ENCODE assay signal across 29 cellular contexts in the genomic region with DNA sequence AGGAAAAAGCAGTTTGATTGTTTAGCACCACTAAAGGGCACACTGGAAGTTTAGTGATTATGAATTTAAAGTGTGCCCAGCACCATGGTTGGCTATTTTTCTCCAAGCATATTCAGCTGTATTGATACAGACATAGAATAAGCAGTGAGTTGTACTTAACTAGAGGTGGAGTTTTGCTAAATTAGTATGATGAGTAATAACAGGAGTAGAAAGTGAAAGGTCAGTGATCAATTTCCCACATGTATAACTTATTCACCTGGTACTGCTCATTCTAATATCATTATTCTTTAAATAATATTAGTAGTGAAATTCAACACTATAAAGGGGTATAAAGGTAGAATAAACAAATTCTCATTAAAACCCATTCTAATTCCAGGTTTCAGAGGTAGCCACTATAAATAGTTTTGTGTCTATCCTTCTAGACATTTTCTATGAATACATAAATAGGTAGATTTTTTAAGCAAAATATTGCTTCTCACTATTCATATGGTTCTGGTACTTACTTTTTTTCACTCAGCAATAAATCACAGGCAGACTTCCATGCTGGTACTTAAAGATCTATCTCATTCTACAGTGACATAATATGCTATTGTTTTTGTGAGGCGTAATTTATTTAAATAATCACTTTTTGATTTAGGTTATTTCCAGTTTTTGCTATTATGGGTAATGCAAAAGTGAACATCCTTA.
DNase-seq lines count a peak whose midpoint lies in the region; ATAC-seq, FAIRE-seq and TF ChIP-seq lines count a peak whose summit lies in the region.
"Had no signal": no experiment of that assay in that cellular context is flagged by ENCODE, and none has a peak within 500 bp of the region (broad histone marks: within the 10 kb centered on the region; RNA-seq: fewer than 3 reads in every experiment).

No MANE protein-coding gene starts in this region.

- ATAC-seq in GM18858 (IDR thresholded peaks at IDR 0.05; ENCODE audit: unreplicated experiment) (peak; percentile 95), GM21360 (IDR thresholded peaks at IDR 0.05; ENCODE audit: unreplicated experiment) (peak; percentile 67), HG02973 (IDR thresholded peaks at IDR 0.05; ENCODE audit: unreplicated experiment) (peak; percentile 77), GM12878 (peak; percentile 74)
- ATAC-seq: activated CD8-positive, alpha-beta T cell treated with anti-CD3 and anti-CD28 coated beads, Interleukin-2, amount 10 ng/mL, durations not matched to agents 7 days and 5 days; foreskin keratinocyte; heart left ventricle; left ventricle myocardium superior; stimulated activated effector memory CD8-positive, alpha-beta T cell treated with anti-CD3 and anti-CD28 coated beads, Interleukin-12 subunit alpha, Interleukin-12 subunit beta, amount 100 ng/mL, for 72 hours had no signal

- in situ Hi-C loops in GM12878 (cut with MboI): no loop called here

- H3K79me2 ChIP-seq in GM12878 (ENCODE audit: control insufficient read depth, insufficient read depth, low read length): no peaks in the 10 kb centered on the region

- POLR2A ChIA-PET in GM12878 (lab: Charles Lee): no interaction called here
- POLR2A ChIA-PET in MCF 10A (lab: Yijun Ruan, JAX): no interaction called here

- H3K27me3 ChIP-seq in GM12878 (replicated peaks in 1 of 2; ENCODE audit: control insufficient read depth in 2 of 2, insufficient read depth in 2 of 2, low read length in 1 of 2): no peaks in the 10 kb centered on the region
- H3K27me3 ChIP-seq: dorsolateral prefrontal cortex, esophagus squamous epithelium, foreskin keratinocyte, heart left ventricle, SJCRH30 had no signal

- no peak for TF ChIP-seq EP300 in GM12878 (IDR thresholded peaks at IDR 0.05; ENCODE audit: borderline replicate concordance in 1 of 2, control insufficient read depth in 1 of 2, low read depth in 2 of 2, low read length in 2 of 2)

- SMC1A ChIA-PET in GM12878 (lab: Charles Lee; ENCODE audit: uncharacterized antibody, unreplicated experiment): interaction anchor here (0.7 kb wide), 1 partner anchor 248 kb away, joined by 4 read pairs; no protein-coding TSS in a partner anchor

- H3K9me3 Mint-ChIP-seq in MCF 10A (ENCODE audit: unreplicated experiment): no peaks in the 10 kb centered on the region
- H3K9me3 Mint-ChIP-seq: type B pancreatic cell had no signal

- intact Hi-C loops in GM12878 (cut with micrococcal nuclease; ENCODE audit: unreplicated experiment) (no loop called here), MCF 10A (cut with micrococcal nuclease) (no loop called here)

- no peaks in the 10 kb centered on the region for H3K9me3 ChIP-seq in GM12878 (replicated peaks; ENCODE audit: control insufficient read depth, insufficient read depth, low read length)
- H3K9me3 ChIP-seq: esophagus squamous epithelium had no signal

- H3K4me2 ChIP-seq in GM12878 (ENCODE audit: control insufficient read depth, insufficient read depth): no peak overlapping the region

- H3K9ac ChIP-seq in GM12878 (ENCODE audit: control insufficient read depth, insufficient read depth, low read length): no peak overlapping the region

- CTCF ChIA-PET in GM12878 (lab: Yijun Ruan, JAX): no interaction called here
- CTCF ChIA-PET in MCF 10A (lab: Yijun Ruan, JAX): interaction anchor here (0.6 kb wide), 1 partner anchor 105 kb away, joined by 6 read pairs; no protein-coding TSS in a partner anchor

- TF ChIP-seq POLR2A in GM12878 (IDR thresholded peaks at IDR 0.05; ENCODE audit: low read depth, low read length): no peak

- BruUV-seq in GM12878 (replicated peaks; lab: Mats Ljungman, UMichigan) (no TSS peak), MCF 10A (replicated peaks; lab: Mats Ljungman, UMichigan) (no TSS peak)

- FAIRE-seq in GM12878 (lab: Jason Lieb, UNC): no peak

- peaks cover 41% of the 10 kb centered on the region for H3K27me3 Mint-ChIP-seq in MCF 10A (ENCODE audit: insufficient read depth, unreplicated experiment)
- H3K27me3 Mint-ChIP-seq: brain, type B pancreatic cell had no signal

- no peak overlapping the region for H3K4me3 ChIP-seq in GM12878
- H3K4me3 ChIP-seq: dorsolateral prefrontal cortex, esophagus squamous epithelium, heart left ventricle, SJCRH30 had no signal

- H3K36me3 ChIP-seq in GM12878 (ENCODE audit: control insufficient read depth in 2 of 2, insufficient read depth in 2 of 2, low read length in 1 of 2): no peaks in the 10 kb centered on the region
- H3K36me3 ChIP-seq: esophagus squamous epithelium, heart left ventricle, SJCRH30 had no signal

- WGBS in GM12878 (ENCODE audit: insufficient coverage, insufficient replicate concordance, low lambda C conversion rate, missing lambda C conversion rate): 19% methylated on average over 1 of the region's 1 CpG

- no peak overlapping the region for H3K27ac ChIP-seq in GM12878 (ENCODE audit: control insufficient read depth, insufficient read depth)
- H3K27ac ChIP-seq: dorsolateral prefrontal cortex, esophagus squamous epithelium, foreskin keratinocyte, heart left ventricle, SJCRH30 had no signal

- no peaks in the 10 kb centered on the region for H3K4me1 Mint-ChIP-seq in MCF 10A (ENCODE audit: insufficient read depth, unreplicated experiment)
- H3K4me1 Mint-ChIP-seq: brain; stimulated activated effector memory CD8-positive, alpha-beta T cell treated with anti-CD3 and anti-CD28 coated beads, Interleukin-12 subunit alpha, Interleukin-12 subunit beta, amount 100 ng/mL, for 72 hours had no signal

- RAD21 ChIA-PET in GM12878 (lab: Charles Lee; ENCODE audit: unreplicated experiment): no interaction called here

- no peaks in the 10 kb centered on the region for H4K20me1 ChIP-seq in GM12878 (ENCODE audit: control insufficient read depth, insufficient read depth)

- H2AFZ ChIP-seq in GM12878 (ENCODE audit: control insufficient read depth, low read depth, low read length): no peak overlapping the region

- DNase-seq in GM12878 (ENCODE audit: low read depth, low spot score) (peak; percentile 7), MCF 10A (ENCODE audit: unreplicated experiment) (no peak), GM03348 (ENCODE audit: low spot score) (no peak), SHP77 (lab: John Stamatoyannopoulos, UW) (no peak), NCI-H69 (lab: John Stamatoyannopoulos, UW) (no peak)
- DNase-seq: activated CD8-positive, alpha-beta T cell treated with anti-CD3 and anti-CD28 coated beads, Interleukin-2, amount 10 ng/mL, durations not matched to agents 7 days and 5 days; activated naive CD4-positive, alpha-beta T cell treated with anti-CD3 and anti-CD28 coated beads for 36 hours; DMS153; dorsolateral prefrontal cortex; esophagus squamous epithelium; foreskin keratinocyte; H7; heart left ventricle; IMR-90; kidney; left ventricle myocardium superior; mesendoderm; NCI-H1048; NCI-H1694; NCI-H446 treated with DMSO at 0.1 percent for 48 hours; SJCRH30; substantia nigra; SW 1271 had no signal

- no peaks in the 10 kb centered on the region for H3K4me1 ChIP-seq in GM12878 (ENCODE audit: control insufficient read depth, insufficient read depth, low read length)
- H3K4me1 ChIP-seq: esophagus squamous epithelium, foreskin keratinocyte, heart left ventricle, SJCRH30 had no signal

- TF ChIP-seq CTCF in GM12878 (IDR thresholded peaks at IDR 0.05 in 2 of 3, conservative IDR thresholded peaks at IDR 0.05 in 1 of 3; ENCODE audit: control insufficient read depth in 2 of 3, extremely low read depth in 1 of 3, insufficient read depth in 1 of 3, low read depth in 3 of 3, low read length in 3 of 3): no peak
- TF ChIP-seq CTCF in MCF 10A (IDR thresholded peaks at IDR 0.05; ENCODE audit: unreplicated experiment): no peak

- no peaks in the 10 kb centered on the region for H3K36me3 Mint-ChIP-seq in MCF 10A (ENCODE audit: insufficient read depth, unreplicated experiment)
- H3K36me3 Mint-ChIP-seq: brain; stimulated activated effector memory CD8-positive, alpha-beta T cell treated with anti-CD3 and anti-CD28 coated beads, Interleukin-12 subunit alpha, Interleukin-12 subunit beta, amount 100 ng/mL, for 72 hours; type B pancreatic cell had no signal

- no peak overlapping the region for H3K27ac Mint-ChIP-seq in MCF 10A (ENCODE audit: low read depth, unreplicated experiment)
- H3K27ac Mint-ChIP-seq: activated CD8-positive, alpha-beta T cell treated with anti-CD3 and anti-CD28 coated beads, Interleukin-2, amount 10 ng/mL, durations not matched to agents 7 days and 5 days; activated naive CD4-positive, alpha-beta T cell treated with anti-CD3 and anti-CD28 coated beads for 36 hours; brain; stimulated activated effector memory CD8-positive, alpha-beta T cell treated with anti-CD3 and anti-CD28 coated beads, Interleukin-12 subunit alpha, Interleukin-12 subunit beta, amount 100 ng/mL, for 72 hours; type B pancreatic cell had no signal

- H3K4me3 Mint-ChIP-seq in MCF 10A (ENCODE audit: unreplicated experiment): no peak overlapping the region
- H3K4me3 Mint-ChIP-seq: activated CD8-positive, alpha-beta T cell treated with anti-CD3 and anti-CD28 coated beads, Interleukin-2, amount 10 ng/mL, durations not matched to agents 7 days and 5 days; activated naive CD4-positive, alpha-beta T cell treated with anti-CD3 and anti-CD28 coated beads for 36 hours; brain; stimulated activated effector memory CD8-positive, alpha-beta T cell treated with anti-CD3 and anti-CD28 coated beads, Interleukin-12 subunit alpha, Interleukin-12 subunit beta, amount 100 ng/mL, for 72 hours; type B pancreatic cell had no signal

- TF ChIP-seq RAD21 in GM12878 (IDR thresholded peaks at IDR 0.05; ENCODE audit: insufficient read depth, low read depth, low read length): no peak

TF ChIP-seq in GM12878, 131 proteins besides CTCF, POLR2A, EP300 and RAD21 (continues in another document):
- TF ChIP-seq IRF4 (IDR thresholded peaks at IDR 0.05; ENCODE audit: low read depth, low read length) (peak; percentile 18; the same call in 1 of the 2 replicates), SUZ12 (IDR thresholded peaks at IDR 0.05; ENCODE audit: unreplicated experiment) (no peak), NR2F1 (conservative IDR thresholded peaks at IDR 0.05) (peak; percentile 95), SP1 (IDR thresholded peaks at IDR 0.05; ENCODE audit: low read depth, low read length) (no peak), JUNB (IDR thresholded peaks at IDR 0.05) (peak; percentile 78)
